8 cellular contexts compared by ENCODE assay signal in genomic region chr3:143974877-143975238, GRCh38. TPM values are rescaled to one million over a fixed set of nuclear protein-coding genes. Genes with fewer than 3 reads are reported as not detected.
DNase-seq lines count a peak whose midpoint lies in the region; ATAC-seq and TF ChIP-seq lines count a peak whose summit lies in the region.

No MANE protein-coding gene starts in this region.

- H3K36me3 ChIP-seq in HUES6 (ENCODE audit: control insufficient read depth, insufficient read depth, low read length) (no peaks in the 10 kb centered on the region), mammary epithelial cell (ENCODE audit: insufficient read depth, low read length) (no peaks in the 10 kb centered on the region), mucosa of stomach (ENCODE audit: control insufficient read depth, insufficient read depth, low read length) (no peaks in the 10 kb centered on the region)

- POLR2A ChIA-PET in AG04450 (lab: Yijun Ruan, JAX) = no interaction called here

- WGBS in mammary epithelial cell (ENCODE audit: low coverage, missing lambda C conversion rate) = 0% methylated on average over 2 of the region's 2 CpGs

- no TSS peak for BruUV-seq in mammary epithelial cell (replicated peaks; lab: Mats Ljungman, UMichigan)

- H3K4me3 ChIP-seq in AG04450 (ENCODE audit: low read depth, low read length) (peak overlapping the region; percentile 94), HUES6 (ENCODE audit: low read depth, low read length) (peak overlapping the region; percentile 93), mammary epithelial cell (replicated peaks in 1 of 3; ENCODE audit: insufficient read depth in 1 of 3, low read depth in 2 of 3, low read length in 3 of 3) (peak overlapping the region; percentile 72 to 93 (median 88)), mucosa of stomach (ENCODE audit: low read length) (no peak overlapping the region)

- no peaks in the 10 kb centered on the region for H4K20me1 ChIP-seq in mammary epithelial cell (ENCODE audit: insufficient read depth, low read length)

- H3K9ac ChIP-seq in HUES6 (ENCODE audit: low read length) (peak overlapping the region; percentile 53), mammary epithelial cell (ENCODE audit: insufficient read depth, low read length) (peak overlapping the region; percentile 78), mucosa of stomach (ENCODE audit: low read length) (peak overlapping the region; percentile 84)

- dilution Hi-C loops in mammary epithelial cell (cut with HindIII; ENCODE audit: low sequenced_read_pairs) = no loop called here

- in situ Hi-C loops in mammary epithelial cell (cut with MboI; ENCODE audit: low sequenced_read_pairs in 2 of 2) = no loop called here

- H3K27ac ChIP-seq in AG04450 (ENCODE audit: low read depth, low read length) (no peak overlapping the region), HUES6 (ENCODE audit: low read depth, low read length) (no peak overlapping the region), mammary epithelial cell (ENCODE audit: insufficient read depth, low read depth, low read length) (peak overlapping the region; percentile 69)

- H3K4me1 ChIP-seq in HUES6 (ENCODE audit: control insufficient read depth, insufficient read depth, low read length) (peaks cover 42% of the 10 kb centered on the region), mammary epithelial cell (ENCODE audit: insufficient read depth, low read length) (peaks cover 15% of the 10 kb centered on the region), mucosa of stomach (ENCODE audit: control insufficient read depth, insufficient read depth, low read length) (peaks cover 5% of the 10 kb centered on the region)

- peaks cover 74% of the 10 kb centered on the region for H3K79me2 ChIP-seq in mammary epithelial cell (ENCODE audit: insufficient read depth, low read length)

- H3K4me2 ChIP-seq in mammary epithelial cell (ENCODE audit: insufficient read depth, low read depth, low read length) = peak overlapping the region; percentile 100

- no peak for DNase-seq in AG04450 (ENCODE audit: low read depth, low spot score)
- peak; percentile 19 for DNase-seq in mammary epithelial cell
- no peak for DNase-seq in T1000 (lab: John Stamatoyannopoulos, UW)
- DNase-seq in posterior cingulate gyrus = no peak

- H3K9me3 ChIP-seq in AG04450 (ENCODE audit: control insufficient read depth, insufficient read depth, low read length) (no peaks in the 10 kb centered on the region; the same call in 1 of the 2 replicates), HUES6 (ENCODE audit: control insufficient read depth, insufficient read depth, low read depth, low read length) (no peaks in the 10 kb centered on the region), mammary epithelial cell (replicated peaks; ENCODE audit: insufficient read depth, low read length) (no peaks in the 10 kb centered on the region), mucosa of stomach (ENCODE audit: control insufficient read depth, low read length) (no peaks in the 10 kb centered on the region)

- H3K27me3 ChIP-seq in AG04450 (ENCODE audit: control insufficient read depth, insufficient read depth, low read length) = no peaks in the 10 kb centered on the region
- no peaks in the 10 kb centered on the region for H3K27me3 ChIP-seq in HUES6 (ENCODE audit: control insufficient read depth, insufficient read depth, low read length)
- H3K27me3 ChIP-seq in mammary epithelial cell (ENCODE audit: insufficient read depth, low read length) = no peaks in the 10 kb centered on the region
- H3K27me3 ChIP-seq in mucosa of stomach (ENCODE audit: control insufficient read depth, insufficient read depth, low read length) = no peaks in the 10 kb centered on the region

- TF ChIP-seq CTCF in AG04450 (IDR thresholded peaks at IDR 0.05; ENCODE audit: low read depth, low read length) (no peak), mammary epithelial cell (conservative IDR thresholded peaks at IDR 0.05 in 1 of 2, IDR thresholded peaks at IDR 0.05 in 1 of 2; ENCODE audit: extremely low read depth in 1 of 2, insufficient read depth in 1 of 2, low read depth in 1 of 2, low read length in 2 of 2) (no peak)

- no peak overlapping the region for H2AFZ ChIP-seq in mammary epithelial cell (ENCODE audit: low read depth, low read length)

- CTCF ChIA-PET in AG04450 (lab: Charles Lee) (interaction anchor here (0.6 to 2.2 kb wide), 14 partner anchors 9 to 935 kb away, joined by 3 to 13 read pairs (median 4); no protein-coding TSS in a partner anchor), mammary epithelial cell (lab: Charles Lee; ENCODE audit: low non-redundant PET) (interaction anchor here (0.6 kb wide), 1 partner anchor 90 kb away, joined by 3 read pairs; no protein-coding TSS in a partner anchor)

- ATAC-seq in GM21825 (IDR thresholded peaks at IDR 0.05; ENCODE audit: unreplicated experiment) (no peak), HG02938 (IDR thresholded peaks at IDR 0.05; ENCODE audit: unreplicated experiment) (no peak)

- intact Hi-C loops in mammary epithelial cell (cut with micrococcal nuclease) (loop anchor here (2.0 to 10.0 kb wide), 5 partner anchors 78 to 1792 kb away; no protein-coding TSS in a partner anchor), posterior cingulate gyrus (cut with DNase I) (loop anchor here (5.0 kb wide), 1 partner anchor 57 kb away; no protein-coding TSS in a partner anchor)

RNA-seq across cellular contexts. Expression of gene DIPK2A, which starts 3.2 kb away (rescaled TPM):
- polyA plus RNA-seq in AG04450 (2011; rRNA removed) (8.9 and 13.1 TPM in 2 replicates), mammary epithelial cell (9.9 TPM)
- 10.2 and 16.2 TPM in 2 replicates for polyA minus RNA-seq in AG04450 (2011; rRNA and poly(A)+ RNA removed)
- total RNA-seq in mammary epithelial cell = 10 to 100 TPM; 14.1 to 52.0 TPM
- polyA minus RNA-seq in mammary epithelial cell = 21.4 TPM
